Comparison of ENCODE assay signal across 8 cellular contexts in genomic region chr1:89821322-89822108, GRCh38. TPM values are rescaled to one million over a fixed set of nuclear protein-coding genes. Genes with fewer than 3 reads are reported as not detected.
A peak's percentile ranks its signal among the peaks of the same experiment; 100 is the strongest.
DNase-seq lines count a peak whose midpoint lies in the region; ATAC-seq, FAIRE-seq and TF ChIP-seq lines count a peak whose summit lies in the region.

No MANE protein-coding gene starts in this region.

- POLR2A ChIA-PET in A549 (lab: Yijun Ruan, JAX): interaction anchor here (0.6 to 1.5 kb wide), 2 partner anchors 22 to 142 kb away, joined by 3 to 5 read pairs; no protein-coding TSS in a partner anchor

- H3K4me3 ChIP-seq in A549 (peak overlapping the region; percentile 97), coronary artery (peak overlapping the region; percentile 93)

- FAIRE-seq in A549 (lab: Jason Lieb, UNC): no peak
- peak; percentile 74 for FAIRE-seq in GM18507 (lab: Jason Lieb, UNC)

- H3K9me3 ChIP-seq in A549: no peaks in the 10 kb centered on the region

- TF ChIP-seq CTCF in A549 (IDR thresholded peaks at IDR 0.05): no peak
- TF ChIP-seq CTCF in coronary artery (IDR thresholded peaks at IDR 0.05): no peak

- peaks cover 30% of the 10 kb centered on the region for H3K4me1 ChIP-seq in A549

- TF ChIP-seq EP300 in A549 (IDR thresholded peaks at IDR 0.05): no peak

- TF ChIP-seq POLR2A in A549 (IDR thresholded peaks at IDR 0.05; ENCODE audit: low read length): 0 out of 2 replicates have a peak, but pooled peaks have one; percentile 7

- 2% methylated on average over 4 of the region's 73 CpGs for WGBS in A549 (ENCODE audit: missing lambda C conversion rate)

- TF ChIP-seq RAD21 in A549 (conservative IDR thresholded peaks at IDR 0.05 in 1 of 2, IDR thresholded peaks at IDR 0.05 in 1 of 2): no peak

- ATAC-seq in A549 (peak; percentile 60 to 73), HG02938 (IDR thresholded peaks at IDR 0.05; ENCODE audit: unreplicated experiment) (peak; percentile 55)

- DNase-seq in A549 (ENCODE audit: low read depth in 1 of 2, low spot score in 1 of 2) (peak; percentile 41 to 49), GM18507 (ENCODE audit: extremely low spot score, insufficient read length, low read depth) (peak; percentile 44), NCI-H2107 treated with DMSO at 0.1 percent for 48 hours (lab: John Stamatoyannopoulos, UW; ENCODE audit: unreplicated experiment) (peak; percentile 60), coronary artery (ENCODE audit: low spot score) (peak; percentile 74), medulla oblongata (ENCODE audit: extremely low spot score) (peak; percentile 38)
- peak; percentile 33 to 40 for DNase-seq in activated CD4-positive, alpha-beta T cell treated with anti-CD3 and anti-CD28 coated beads for 24 hours (ENCODE audit: low read depth in 2 of 2)
- DNase-seq in stimulated activated CD8-positive, alpha-beta memory T cell treated with anti-CD3 and anti-CD28 coated beads, Interleukin-15, amount 100 ng/mL, for 4 hours (ENCODE audit: low read depth in 2 of 2): peak; percentile 34 to 39

- peak overlapping the region; percentile 84 for H3K4me2 ChIP-seq in A549

- CTCF ChIA-PET in A549 (lab: Yijun Ruan, JAX): interaction anchor here (1.3 to 2.6 kb wide), 5 partner anchors 15 to 166 kb away, joined by 3 to 14 read pairs (median 4); no protein-coding TSS in a partner anchor

- H3K27ac ChIP-seq in A549 (peak overlapping the region; percentile 94 to 99), coronary artery (peak overlapping the region; percentile 19 to 85)

TF ChIP-seq in A549, 52 proteins besides CTCF, POLR2A, EP300 and RAD21:
- TF ChIP-seq KDM5A (IDR thresholded peaks at IDR 0.05) (0 out of 2 replicates have a peak, but pooled peaks have one; percentile 14), PHF8 (IDR thresholded peaks at IDR 0.05; ENCODE audit: borderline replicate concordance, low read depth) (0 out of 2 replicates have a peak, but pooled peaks have one; percentile 33), EHMT2 (IDR thresholded peaks at IDR 0.05; ENCODE audit: low read depth) (no peak), CBX8 (IDR thresholded peaks at IDR 0.05) (no peak), ELK1 (IDR thresholded peaks at IDR 0.05; ENCODE audit: low read depth, low read length) (no peak), SREBF2 (IDR thresholded peaks at IDR 0.05) (no peak)

RNA-seq across cellular contexts. Expression of gene LRRC8D, which starts 0.7 kb away (rescaled TPM):
- 76.7 and 77.4 TPM in 2 replicates for polyA plus RNA-seq in A549 (2011; rRNA removed)
- 40.4 and 48.8 TPM in 2 replicates for polyA plus RNA-seq in A549 (2012; cell fraction: cytosol; rRNA removed)
- 32.9 and 46.0 TPM in 2 replicates for polyA plus RNA-seq in A549 (2012; cell fraction: nucleus; rRNA removed)
- 41.8 to 49.7 TPM (median 47.0 TPM) in 3 replicates for polyA plus RNA-seq in A549 (2017; fragmentation: RNase III; extraction: RNeasy Plus Mini Kit Qiagen cat#74134 plus additional on column Dnase treatment)
- 77.8 and 84.0 TPM in 2 replicates for polyA minus RNA-seq in A549 (2011; rRNA and poly(A)+ RNA removed)

Comparison
In these comparisons a context has a peak if more than half of its experiments do, and no peak if none do; other contexts are left out.
1. Peak in every context shown above with its lines: DNase-seq, ATAC-seq, H3K4me3 ChIP-seq and H3K27ac ChIP-seq.